ENCODE assay signal across 5 cellular contexts in the genomic region with DNA sequence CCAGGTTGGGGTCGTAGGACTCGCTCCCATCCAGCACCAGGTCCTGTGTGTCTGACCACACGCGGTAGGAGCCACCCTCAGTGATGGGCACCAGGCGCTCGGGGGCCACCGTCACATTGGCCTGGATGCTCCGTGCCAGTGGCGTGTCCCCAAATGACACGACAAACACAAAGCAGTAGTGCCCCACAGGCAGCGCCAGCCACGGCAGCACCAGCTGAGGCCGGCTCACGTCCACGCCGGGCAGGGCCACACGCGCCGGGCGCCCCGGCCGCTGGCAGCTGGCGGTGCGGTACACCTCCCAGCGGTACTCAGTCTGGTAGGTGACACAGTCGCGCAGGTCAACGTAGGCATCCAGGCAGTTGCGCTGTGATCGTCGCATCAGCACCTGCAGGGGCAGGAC. TPM values are rescaled to one million over a fixed set of nuclear protein-coding genes. Genes with fewer than 3 reads are reported as not detected.
"Had no signal": no experiment of that assay in that cellular context is flagged by ENCODE, and none has a peak within 500 bp of the region (broad histone marks: within the 10 kb centered on the region; RNA-seq: fewer than 3 reads in every experiment).

No MANE protein-coding gene starts in this region.

RNA-seq across cellular contexts. Expression of a gene that starts 48.3 kb away (rescaled TPM):
- total RNA-seq: dermis microvascular lymphatic vessel endothelial cell, hepatocyte, left ventricle myocardium superior, lung microvascular endothelial cell, myocyte had no signal
- polyA plus RNA-seq: hepatocyte had no signal
